ENCODE assay signal across 24 cellular contexts in the genomic region with DNA sequence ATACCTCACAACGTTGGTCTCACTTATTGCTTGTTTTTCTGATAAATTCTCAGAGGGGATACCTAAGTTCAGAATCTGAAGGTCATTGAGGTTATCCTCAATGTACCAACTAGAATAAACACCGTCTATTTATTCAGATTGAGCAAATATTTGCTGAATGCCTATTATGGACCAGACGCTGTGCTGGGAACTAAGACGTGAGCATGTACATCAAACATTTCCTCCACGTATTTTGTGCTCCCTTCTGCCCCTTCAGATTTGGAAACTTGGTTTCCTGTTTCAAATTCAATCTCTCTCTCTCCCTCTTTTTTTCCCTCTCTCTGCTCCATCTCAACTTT.
A peak's percentile ranks its signal among the peaks of the same experiment; 100 is the strongest.
DNase-seq lines count a peak whose midpoint lies in the region; ATAC-seq and TF ChIP-seq lines count a peak whose summit lies in the region.
"Had no signal": no experiment of that assay in that cellular context is flagged by ENCODE, and none has a peak within 500 bp of the region (broad histone marks: within the 10 kb centered on the region; RNA-seq: fewer than 3 reads in every experiment).

No MANE protein-coding gene starts in this region.

- 14% methylated on average over 5 of the region's 5 CpGs for WGBS in liver
- 52% methylated on average over 5 of the region's 5 CpGs for WGBS in suprapubic skin

- no TSS peak for BruUV-seq in Caco-2 (replicated peaks; lab: Mats Ljungman, UMichigan)

- H3K27ac ChIP-seq in liver (ENCODE audit: low read depth in 1 of 2, low read length in 2 of 2) (no peak overlapping the region), suprapubic skin (no peak overlapping the region)
- H3K27ac ChIP-seq: heart left ventricle, Peyer's patch, transverse colon had no signal

- H3K27me3 ChIP-seq in Caco-2 (replicated peaks; ENCODE audit: control insufficient read depth, insufficient read depth, low read length) (no peaks in the 10 kb centered on the region), liver (ENCODE audit: control insufficient read depth in 4 of 4, insufficient read depth in 4 of 4, low read length in 3 of 4) (no peaks in the 10 kb centered on the region), suprapubic skin (no peaks in the 10 kb centered on the region)
- H3K27me3 ChIP-seq: Peyer's patch, transverse colon had no signal

- peak overlapping the region; percentile 54 for H3K27ac Mint-ChIP-seq in Caco-2 (ENCODE audit: unreplicated experiment)
- peak overlapping the region; percentile 86 for H3K27ac Mint-ChIP-seq in HFFc6
- H3K27ac Mint-ChIP-seq: activated B cell treated with CpG ODN at 0.5 μM for 24 hours; activated CD4-positive, alpha-beta memory T cell treated with anti-CD3 and anti-CD28 coated beads for 36 hours; B cell; immature natural killer cell had no signal

- no peaks in the 10 kb centered on the region for H3K36me3 Mint-ChIP-seq in Caco-2 (ENCODE audit: insufficient read depth, unreplicated experiment)
- H3K36me3 Mint-ChIP-seq in HFFc6 (ENCODE audit: low read depth), result no peaks in the 10 kb centered on the region
- H3K36me3 Mint-ChIP-seq: activated CD4-positive, alpha-beta memory T cell treated with anti-CD3 and anti-CD28 coated beads for 36 hours; immature natural killer cell had no signal

- no peak for TF ChIP-seq EP300 in suprapubic skin (IDR thresholded peaks at IDR 0.05)

- intact Hi-C loops in Caco-2 (cut with micrococcal nuclease; ENCODE audit: unreplicated experiment), result loop anchor here (1.0 kb wide), 1 partner anchor 26 kb away; no protein-coding TSS in a partner anchor

- H3K27me3 Mint-ChIP-seq in Caco-2 (ENCODE audit: insufficient read depth, unreplicated experiment) (no peaks in the 10 kb centered on the region), HFFc6 (ENCODE audit: insufficient read depth) (no peaks in the 10 kb centered on the region)
- H3K27me3 Mint-ChIP-seq: activated CD4-positive, alpha-beta memory T cell treated with anti-CD3 and anti-CD28 coated beads for 36 hours had no signal

- TF ChIP-seq POLR2A in suprapubic skin (IDR thresholded peaks at IDR 0.05), result no peak

- H3K36me3 ChIP-seq in Caco-2 (ENCODE audit: control insufficient read depth, insufficient read depth, low read length), result no peaks in the 10 kb centered on the region
- H3K36me3 ChIP-seq in liver (ENCODE audit: control insufficient read depth in 4 of 4, insufficient read depth in 3 of 4, low read depth in 1 of 4, low read length in 3 of 4), result no peaks in the 10 kb centered on the region
- H3K36me3 ChIP-seq in suprapubic skin, result no peaks in the 10 kb centered on the region
- H3K36me3 ChIP-seq: heart left ventricle, Peyer's patch, transverse colon had no signal

- no peak overlapping the region for H3K9ac ChIP-seq in liver (ENCODE audit: low read depth in 1 of 2, low read length in 2 of 2)

- no peak overlapping the region for H3K4me3 ChIP-seq in Caco-2 (ENCODE audit: low read depth, low read length)
- H3K4me3 ChIP-seq in liver (ENCODE audit: low read depth in 1 of 3, low read length in 3 of 3), result no peak overlapping the region
- H3K4me3 ChIP-seq in suprapubic skin, result no peak overlapping the region
- H3K4me3 ChIP-seq: heart left ventricle, lung, Peyer's patch, SK-N-MC, transverse colon had no signal

- no peaks in the 10 kb centered on the region for H3K9me3 ChIP-seq in Caco-2
- H3K9me3 ChIP-seq in liver (ENCODE audit: control insufficient read depth in 4 of 4, low read length in 3 of 4), result no peaks in the 10 kb centered on the region
- H3K9me3 ChIP-seq in suprapubic skin, result no peaks in the 10 kb centered on the region
- H3K9me3 ChIP-seq: heart left ventricle, Peyer's patch, transverse colon had no signal

- peaks cover 19% of the 10 kb centered on the region for H3K9me3 Mint-ChIP-seq in Caco-2 (ENCODE audit: unreplicated experiment)
- H3K9me3 Mint-ChIP-seq in HFFc6, result 0 out of 2 replicates have a peak, but pooled peaks cover 5% of the 10 kb centered on the region

- TF ChIP-seq CTCF in Caco-2 (IDR thresholded peaks at IDR 0.05; ENCODE audit: insufficient read depth in 1 of 2, low read depth in 1 of 2, low read length in 1 of 2, severe bottlenecking in 1 of 2, unreplicated experiment in 1 of 2), result no peak
- no peak for TF ChIP-seq CTCF in HFFc6 (IDR thresholded peaks at IDR 0.05)
- no peak for TF ChIP-seq CTCF in liver (IDR thresholded peaks at IDR 0.05; ENCODE audit: low read depth, low read length, missing input control)
- TF ChIP-seq CTCF in suprapubic skin (IDR thresholded peaks at IDR 0.05), result no peak

- POLR2A ChIA-PET in Caco-2 (lab: Charles Lee), result no interaction called here

- H3K4me1 Mint-ChIP-seq in Caco-2 (ENCODE audit: low read depth, unreplicated experiment) (peaks cover 20% of the 10 kb centered on the region), HFFc6 (ENCODE audit: low read depth) (peaks cover 62% of the 10 kb centered on the region)
- H3K4me1 Mint-ChIP-seq: activated B cell treated with CpG ODN at 0.5 μM for 24 hours, B cell, immature natural killer cell had no signal

- ATAC-seq in GM18520 (IDR thresholded peaks at IDR 0.05; ENCODE audit: unreplicated experiment), result no peak
- ATAC-seq: HCT116, right cardiac atrium had no signal

- TF ChIP-seq RAD21 in liver (IDR thresholded peaks at IDR 0.05), result no peak

- H3K4me3 Mint-ChIP-seq in Caco-2 (ENCODE audit: unreplicated experiment) (peak overlapping the region; percentile 56), HFFc6 (peak overlapping the region; percentile 81)
- H3K4me3 Mint-ChIP-seq: activated B cell treated with CpG ODN at 0.5 μM for 24 hours; activated CD4-positive, alpha-beta memory T cell treated with anti-CD3 and anti-CD28 coated beads for 36 hours; B cell; immature natural killer cell had no signal

- DNase-seq in Caco-2 (peak; percentile 41 to 43), HFFc6 (no peak), SHP77 (lab: John Stamatoyannopoulos, UW) (peak; percentile 25 to 34), suprapubic skin (ENCODE audit: low spot score in 2 of 2) (no peak), medulla oblongata (ENCODE audit: extremely low spot score) (no peak)
- DNase-seq: activated B cell treated with CpG ODN at 0.5 μM for 24 hours; activated CD4-positive, alpha-beta memory T cell treated with anti-CD3 and anti-CD28 coated beads for 36 hours; activated naive CD4-positive, alpha-beta T cell; activated T-cell treated with anti-CD3 and anti-CD28 coated beads for 4 hours; effector memory CD4-positive, alpha-beta T cell; heart left ventricle; immature natural killer cell; MM.1S; NCI-H187 treated with DMSO at 0.1 percent for 48 hours; right cardiac atrium; stimulated activated CD4-positive, alpha-beta T cell treated with anti-CD3 and anti-CD28 coated beads, Interleukin-15, amount 100 ng/mL, for 24 hours; transverse colon had no signal

- CTCF ChIA-PET in Caco-2 (lab: Charles Lee), result no interaction called here

- H3K4me1 ChIP-seq in Caco-2 (peaks cover 28% of the 10 kb centered on the region), liver (ENCODE audit: control insufficient read depth in 4 of 4, insufficient read depth in 4 of 4, low read length in 3 of 4) (peaks cover 2 to 11% (median 7%) of the 10 kb centered on the region in 4 donors), suprapubic skin (peaks cover 5% of the 10 kb centered on the region)
- H3K4me1 ChIP-seq: heart left ventricle, Peyer's patch, transverse colon had no signal

TF ChIP-seq in liver, 16 proteins besides CTCF, POLR2A, EP300 and RAD21:
- TF ChIP-seq FOXA2 (IDR thresholded peaks at IDR 0.05) (peak; percentile 67), SP1 (IDR thresholded peaks at IDR 0.05) (no peak), FOXA1 (IDR thresholded peaks at IDR 0.05) (no peak), RXRA (IDR thresholded peaks at IDR 0.05) (peak in 1 of 2 donors; percentile 40)
- TF ChIP-seq, protein P1, sequence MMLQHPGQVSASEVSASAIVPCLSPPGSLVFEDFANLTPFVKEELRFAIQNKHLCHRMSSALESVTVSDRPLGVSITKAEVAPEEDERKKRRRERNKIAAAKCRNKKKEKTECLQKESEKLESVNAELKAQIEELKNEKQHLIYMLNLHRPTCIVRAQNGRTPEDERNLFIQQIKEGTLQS (IDR thresholded peaks at IDR 0.05), result no peak

Comparison
In these comparisons a context has a peak if more than half of its experiments do, and no peak if none do; other contexts are left out.
1. DNase-seq: peak in Caco-2 (2 of 2) and SHP77 (2 of 2); none in HFFc6 (single experiment), suprapubic skin (0 of 2) and medulla oblongata (single experiment).